ENCODE assay signal across 2 cellular contexts in the genomic region with DNA sequence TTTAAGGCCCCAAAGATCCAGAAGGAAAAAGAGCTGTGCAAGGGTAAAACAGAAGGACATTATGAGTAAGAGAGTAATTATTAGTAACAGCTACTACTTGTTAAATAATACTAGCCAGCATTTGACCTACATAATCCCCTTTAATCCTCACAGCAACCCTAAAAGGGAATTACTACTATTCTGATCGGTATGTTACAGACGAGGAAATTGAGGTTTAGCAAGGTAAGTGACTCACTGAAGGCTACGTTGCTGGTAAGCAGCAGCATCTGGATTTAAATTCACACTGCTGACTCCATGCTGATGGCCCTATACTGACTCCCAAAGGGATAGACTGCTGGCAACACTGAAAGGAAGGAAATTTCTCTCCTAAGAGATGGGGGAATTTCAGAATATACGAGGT.
TF ChIP-seq lines count a peak whose summit lies in the region.

No MANE protein-coding gene starts in this region.

TF ChIP-seq in IMR-90, 13 proteins besides CTCF, POLR2A, EP300 and RAD21:
- TF ChIP-seq, protein P1, sequence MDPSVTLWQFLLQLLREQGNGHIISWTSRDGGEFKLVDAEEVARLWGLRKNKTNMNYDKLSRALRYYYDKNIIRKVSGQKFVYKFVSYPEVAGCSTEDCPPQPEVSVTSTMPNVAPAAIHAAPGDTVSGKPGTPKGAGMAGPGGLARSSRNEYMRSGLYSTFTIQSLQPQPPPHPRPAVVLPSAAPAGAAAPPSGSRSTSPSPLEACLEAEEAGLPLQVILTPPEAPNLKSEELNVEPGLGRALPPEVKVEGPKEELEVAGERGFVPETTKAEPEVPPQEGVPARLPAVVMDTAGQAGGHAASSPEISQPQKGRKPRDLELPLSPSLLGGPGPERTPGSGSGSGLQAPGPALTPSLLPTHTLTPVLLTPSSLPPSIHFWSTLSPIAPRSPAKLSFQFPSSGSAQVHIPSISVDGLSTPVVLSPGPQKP (IDR thresholded peaks at IDR 0.05; ENCODE audit: borderline replicate concordance, low read depth, low read length) = no peak
- no peak for TF ChIP-seq CEBPB (IDR thresholded peaks at IDR 0.05; ENCODE audit: low read depth, low read length)
- no peak for TF ChIP-seq RCOR1 (IDR thresholded peaks at IDR 0.05; ENCODE audit: insufficient replicate concordance, low read length)
- no peak for TF ChIP-seq MXI1 (IDR thresholded peaks at IDR 0.05; ENCODE audit: borderline replicate concordance, low read depth, low read length)
- TF ChIP-seq FOS (IDR thresholded peaks at IDR 0.05; ENCODE audit: low read depth, low read length) = no peak
- no peak for TF ChIP-seq SMC3 (IDR thresholded peaks at IDR 0.05; ENCODE audit: low read depth, low read length)
- no peak for TF ChIP-seq RFX5 (IDR thresholded peaks at IDR 0.05; ENCODE audit: low read depth, low read length)

TF ChIP-seq in K562, 482 proteins besides CTCF, POLR2A, EP300 and RAD21:
- TF ChIP-seq KDM1A (IDR thresholded peaks at IDR 0.05) (no peak), HDAC8 (tag; IDR thresholded peaks at IDR 0.05) (no peak), BRD9 (IDR thresholded peaks at IDR 0.05; ENCODE audit: low read depth, partially characterized antibody) (no peak)
- TF ChIP-seq, protein P2, sequence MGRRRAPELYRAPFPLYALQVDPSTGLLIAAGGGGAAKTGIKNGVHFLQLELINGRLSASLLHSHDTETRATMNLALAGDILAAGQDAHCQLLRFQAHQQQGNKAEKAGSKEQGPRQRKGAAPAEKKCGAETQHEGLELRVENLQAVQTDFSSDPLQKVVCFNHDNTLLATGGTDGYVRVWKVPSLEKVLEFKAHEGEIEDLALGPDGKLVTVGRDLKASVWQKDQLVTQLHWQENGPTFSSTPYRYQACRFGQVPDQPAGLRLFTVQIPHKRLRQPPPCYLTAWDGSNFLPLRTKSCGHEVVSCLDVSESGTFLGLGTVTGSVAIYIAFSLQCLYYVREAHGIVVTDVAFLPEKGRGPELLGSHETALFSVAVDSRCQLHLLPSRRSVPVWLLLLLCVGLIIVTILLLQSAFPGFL (CRISPR knock-in tag; IDR thresholded peaks at IDR 0.05) = no peak
